2 cellular contexts compared by ENCODE assay signal in genomic region chr6:79671605-79672266, GRCh38.
TF ChIP-seq lines count a peak whose summit lies in the region.

No MANE protein-coding gene starts in this region.

TF ChIP-seq in HCT116, 20 proteins besides CTCF, POLR2A, EP300 and RAD21 (continued from another document):
- TF ChIP-seq YY1 (IDR thresholded peaks at IDR 0.05; ENCODE audit: extremely low read depth, insufficient replicate concordance, low read depth, low read length), result peak; percentile 10
- no peak for TF ChIP-seq ZNF274 (IDR thresholded peaks at IDR 0.05; ENCODE audit: low read depth, low read length)
- no peak for TF ChIP-seq CBX3 (IDR thresholded peaks at IDR 0.05; ENCODE audit: low read depth)
- no peak for TF ChIP-seq ZFX (IDR thresholded peaks at IDR 0.05)
- TF ChIP-seq MAX (IDR thresholded peaks at IDR 0.05), result peak; percentile 49; the same call in 1 of the 2 replicates
- TF ChIP-seq ZBTB33 (IDR thresholded peaks at IDR 0.05; ENCODE audit: extremely low read depth, insufficient replicate concordance, low read length), result no peak
- TF ChIP-seq EZH2 (IDR thresholded peaks at IDR 0.05), result no peak
- peak; percentile 49 for TF ChIP-seq ELF1 (IDR thresholded peaks at IDR 0.05; ENCODE audit: borderline replicate concordance, low read depth)
- TF ChIP-seq ATF3 (IDR thresholded peaks at IDR 0.05), result no peak
- no peak for TF ChIP-seq REST (IDR thresholded peaks at IDR 0.05; ENCODE audit: low read depth)
- TF ChIP-seq TCF7L2 (IDR thresholded peaks at IDR 0.05; ENCODE audit: borderline replicate concordance, extremely low read depth, insufficient read depth, insufficient read length), result no peak
- TF ChIP-seq FOSL1 (IDR thresholded peaks at IDR 0.05; ENCODE audit: low read depth), result peak; percentile 33; the same call in 1 of the 2 replicates
- TF ChIP-seq EZH2phosphoT487 (IDR thresholded peaks at IDR 0.05; ENCODE audit: borderline replicate concordance), result no peak
- TF ChIP-seq SP1 (IDR thresholded peaks at IDR 0.05; ENCODE audit: low read depth), result peak; percentile 26; the same call in 1 of the 2 replicates
- no peak for TF ChIP-seq CEBPB (IDR thresholded peaks at IDR 0.05; ENCODE audit: low read depth)
- TF ChIP-seq SIN3A (IDR thresholded peaks at IDR 0.05; ENCODE audit: low read depth), result no peak
- TF ChIP-seq POLR2AphosphoS5 (IDR thresholded peaks at IDR 0.05; ENCODE audit: low read depth, low read length), result peak; percentile 44

TF ChIP-seq in K562, 482 proteins besides CTCF, POLR2A, EP300 and RAD21 (continued from another document and continues in another):
- TF ChIP-seq ZNF586 (CRISPR knock-in tag; conservative IDR thresholded peaks at IDR 0.05) (no peak), ATF4 (CRISPR knock-in tag; IDR thresholded peaks at IDR 0.05) (no peak), JUND (IDR thresholded peaks at IDR 0.05; ENCODE audit: borderline replicate concordance, low read depth, low read length) (no peak), JUND (tag; IDR thresholded peaks at IDR 0.05; ENCODE audit: borderline replicate concordance, low read depth, low read length) (no peak), GTF2F1 (IDR thresholded peaks at IDR 0.05; ENCODE audit: low read depth, low read length) (no peak), FOXK1 (CRISPR knock-in tag; IDR thresholded peaks at IDR 0.05; ENCODE audit: borderline replicate concordance) (no peak), SRSF3 (IDR thresholded peaks at IDR 0.05; ENCODE audit: insufficient read depth, low read length) (no peak), ID3 (CRISPR knock-in tag; IDR thresholded peaks at IDR 0.05) (no peak), ID3 (tag; IDR thresholded peaks at IDR 0.05) (no peak), ZBTB7A (IDR thresholded peaks at IDR 0.05; ENCODE audit: borderline replicate concordance, control insufficient read depth, low read depth, low read length) (no peak), EGR1 (conservative IDR thresholded peaks at IDR 0.05) (0 out of 2 replicates have a peak, but pooled peaks have one; percentile 4), ESRRA (IDR thresholded peaks at IDR 0.05; ENCODE audit: borderline replicate concordance, low read depth) (no peak), DPF2 (IDR thresholded peaks at IDR 0.05) (peak; percentile 55; the same call in 1 of the 2 replicates), KLF13 (tag; IDR thresholded peaks at IDR 0.05; ENCODE audit: borderline replicate concordance, low read depth) (no peak), IRF9 (tag; IDR thresholded peaks at IDR 0.05) (no peak), PML (IDR thresholded peaks at IDR 0.05; ENCODE audit: low read length) (no peak), LARP7 (IDR thresholded peaks at IDR 0.05) (no peak), CBX2 (IDR thresholded peaks at IDR 0.05; ENCODE audit: insufficient read depth, low read length, poor library complexity, severe bottlenecking) (no peak), CBX5 (IDR thresholded peaks at IDR 0.05; ENCODE audit: borderline replicate concordance, low read depth) (no peak), ZNF324 (CRISPR knock-in tag; IDR thresholded peaks at IDR 0.05) (no peak), ZBTB34 (CRISPR knock-in tag; IDR thresholded peaks at IDR 0.05) (no peak), AFF1 (IDR thresholded peaks at IDR 0.05; ENCODE audit: low read depth in 1 of 2, partially characterized antibody in 2 of 2) (no peak), POLR2B (IDR thresholded peaks at IDR 0.05; ENCODE audit: low read depth, partially characterized antibody) (no peak), CHD1 (IDR thresholded peaks at IDR 0.05; ENCODE audit: low read length) (no peak), ZEB2 (IDR thresholded peaks at IDR 0.05) (0 out of 2 replicates have a peak, but pooled peaks have one; percentile 24), ZNF134 (CRISPR knock-in tag; conservative IDR thresholded peaks at IDR 0.05) (no peak), CBX3 (IDR thresholded peaks at IDR 0.05; ENCODE audit: borderline replicate concordance in 1 of 2, low read length in 2 of 2) (peak in 1 of 2 experiments; percentile 50; a peak in 1 of 3 replicates), ZBTB26 (CRISPR knock-in tag; IDR thresholded peaks at IDR 0.05) (no peak), RBBP5 (IDR thresholded peaks at IDR 0.05; ENCODE audit: borderline replicate concordance, insufficient read depth, low read length, poor library complexity, severe bottlenecking) (no peak), E4F1 (CRISPR knock-in tag; IDR thresholded peaks at IDR 0.05; ENCODE audit: borderline replicate concordance) (no peak), CEBPZ (IDR thresholded peaks at IDR 0.05; ENCODE audit: borderline replicate concordance, low read depth, low read length) (no peak), RFX7 (CRISPR knock-in tag; IDR thresholded peaks at IDR 0.05) (no peak), TAF15 (IDR thresholded peaks at IDR 0.05; ENCODE audit: low read depth, low read length) (no peak), ZNF316 (IDR thresholded peaks at IDR 0.05) (0 out of 2 replicates have a peak, but pooled peaks have one; percentile 33), MAFG (tag; conservative IDR thresholded peaks at IDR 0.05) (0 out of 2 replicates have a peak, but pooled peaks have one; percentile 23), UBTF (IDR thresholded peaks at IDR 0.05; ENCODE audit: borderline replicate concordance in 1 of 2, low read depth in 2 of 2, low read length in 2 of 2) (no peak), SMAD4 (CRISPR knock-in tag; conservative IDR thresholded peaks at IDR 0.05) (no peak), ZNF644 (tag; IDR thresholded peaks at IDR 0.05; ENCODE audit: low read depth) (no peak), GATAD2A (IDR thresholded peaks at IDR 0.05) (no peak)
